20 cellular contexts compared by ENCODE assay signal in genomic region chr17:72063756-72064461, GRCh38. TPM values are rescaled to one million over a fixed set of nuclear protein-coding genes. Genes with fewer than 3 reads are reported as not detected.
A peak's percentile ranks its signal among the peaks of the same experiment; 100 is the strongest.
DNase-seq lines count a peak whose midpoint lies in the region; ATAC-seq and TF ChIP-seq lines count a peak whose summit lies in the region.
"Had no signal": no experiment of that assay in that cellular context is flagged by ENCODE, and none has a peak within 500 bp of the region (broad histone marks: within the 10 kb centered on the region; RNA-seq: fewer than 3 reads in every experiment).

No MANE protein-coding gene starts in this region.

- H3K27ac ChIP-seq in right cardiac atrium (ENCODE audit: low read length) (no peak overlapping the region), heart right ventricle (no peak overlapping the region), mesenchymal stem cell (ENCODE audit: low read length, poor library complexity, severe bottlenecking) (no peak overlapping the region)
- H3K27ac ChIP-seq: A549, SK-N-MC had no signal

- H3K4ac ChIP-seq in mesenchymal stem cell (ENCODE audit: low read depth in 1 of 2, low read length in 2 of 2): no peak overlapping the region

- H3K79me1 ChIP-seq in mesenchymal stem cell (replicated peaks; ENCODE audit: low read length, poor library complexity, severe bottlenecking): no peaks in the 10 kb centered on the region

- H2BK5ac ChIP-seq in mesenchymal stem cell (ENCODE audit: low read depth, low read length, poor library complexity, severe bottlenecking): no peak overlapping the region

- no peak overlapping the region for H3K4me3 ChIP-seq in right cardiac atrium (ENCODE audit: low read length)
- no peak overlapping the region for H3K4me3 ChIP-seq in heart right ventricle
- no peak overlapping the region for H3K4me3 ChIP-seq in epithelial cell of esophagus (ENCODE audit: low read length)
- H3K4me3 ChIP-seq in mesenchymal stem cell (ENCODE audit: insufficient read depth in 1 of 2, low read depth in 1 of 2, low read length in 2 of 2): no peak overlapping the region
- H3K4me3 ChIP-seq: A549, K562, SK-N-MC had no signal

- H3K4me1 ChIP-seq in right cardiac atrium (ENCODE audit: control insufficient read depth, insufficient read depth, low read length) (no peaks in the 10 kb centered on the region), heart right ventricle (no peaks in the 10 kb centered on the region), mesenchymal stem cell (ENCODE audit: control insufficient read depth, insufficient read depth, low read depth, low read length) (no peaks in the 10 kb centered on the region)
- H3K4me1 ChIP-seq: A549, BE2C had no signal

- TF ChIP-seq CTCF in heart right ventricle (IDR thresholded peaks at IDR 0.05): no peak
- no peak for TF ChIP-seq CTCF in epithelial cell of esophagus (IDR thresholded peaks at IDR 0.05; ENCODE audit: insufficient read depth, low read depth, low read length, missing control alignments)

- no peak overlapping the region for H2AFZ ChIP-seq in mesenchymal stem cell (ENCODE audit: low read depth, low read length)

- no peak overlapping the region for H3K9ac ChIP-seq in mesenchymal stem cell (ENCODE audit: low read length)

- DNase-seq in right cardiac atrium (no peak), heart right ventricle (no peak), epithelial cell of esophagus (ENCODE audit: low read depth) (peak; percentile 54), mesenchymal stem cell (no peak), NCI-H2171 treated with DMSO at 0.1 percent for 48 hours (lab: John Stamatoyannopoulos, UW) (no peak), Ammon's horn (ENCODE audit: low spot score) (no peak)
- DNase-seq: BE2C, H7, MM.1S, NCI-H1048, NCI-H1417 treated with DMSO at 0.1 percent for 48 hours, NCI-H226, NCI-H82, SHP77 had no signal

- no peak overlapping the region for H3K4me2 ChIP-seq in mesenchymal stem cell (ENCODE audit: low read length, poor library complexity, severe bottlenecking)
- H3K4me2 ChIP-seq: A549 had no signal

- 59% methylated on average over 4 of the region's 4 CpGs for WGBS in right cardiac atrium
- 61 to 64% methylated on average over 4 of the region's 4 CpGs for WGBS in heart right ventricle, 2 donors
- WGBS in mesenchymal stem cell: 89% methylated on average over 3 of the region's 4 CpGs

- no peak overlapping the region for H3K14ac ChIP-seq in mesenchymal stem cell (ENCODE audit: low read length in 2 of 2)

- no peaks in the 10 kb centered on the region for H3K27me3 ChIP-seq in right cardiac atrium (ENCODE audit: control insufficient read depth, insufficient read depth)
- peaks cover 0 to 6% (median 0%) of the 10 kb centered on the region in 7 donors for H3K27me3 ChIP-seq in heart right ventricle
- peaks cover 2 to 10% of the 10 kb centered on the region in 2 experiments for H3K27me3 ChIP-seq in mesenchymal stem cell (ENCODE audit: control insufficient read depth in 1 of 2, insufficient read depth in 1 of 2, low read length in 2 of 2)
- H3K27me3 ChIP-seq: BE2C had no signal

- ATAC-seq in right cardiac atrium: peak; percentile 26 to 32
- no peak for ATAC-seq in heart right ventricle
- ATAC-seq in HG03139 (IDR thresholded peaks at IDR 0.05; ENCODE audit: unreplicated experiment): no peak
- ATAC-seq: HepG2, K562 had no signal

- H2BK12ac ChIP-seq in mesenchymal stem cell (ENCODE audit: low read length in 2 of 2): no peak overlapping the region

- intact Hi-C loops in right cardiac atrium (cut with DNase I) (no loop called here), heart right ventricle (cut with DNase I) (no loop called here)

- no peak overlapping the region for H3K18ac ChIP-seq in mesenchymal stem cell (ENCODE audit: low read depth in 1 of 2, low read length in 2 of 2)

- H3K36me3 ChIP-seq in heart right ventricle (no peaks in the 10 kb centered on the region), mesenchymal stem cell (ENCODE audit: control insufficient read depth in 1 of 2, insufficient read depth in 2 of 2, low read depth in 1 of 2, low read length in 2 of 2) (no peaks in the 10 kb centered on the region)
- H3K36me3 ChIP-seq: BE2C had no signal

- H2BK15ac ChIP-seq in mesenchymal stem cell (ENCODE audit: low read depth, poor library complexity, severe bottlenecking): peak overlapping the region; percentile 13

- no peak overlapping the region for H3K23ac ChIP-seq in mesenchymal stem cell (ENCODE audit: low read length in 2 of 2)

- H2AK5ac ChIP-seq in mesenchymal stem cell (ENCODE audit: low read length, severe bottlenecking): no peak overlapping the region

- H4K91ac ChIP-seq in mesenchymal stem cell (ENCODE audit: low read length): no peak overlapping the region

- H3K9me3 ChIP-seq in right cardiac atrium (ENCODE audit: control insufficient read depth, low read length) (no peaks in the 10 kb centered on the region), heart right ventricle (no peaks in the 10 kb centered on the region), mesenchymal stem cell (ENCODE audit: control insufficient read depth, low read length) (no peaks in the 10 kb centered on the region)
- H3K9me3 ChIP-seq: A549, BE2C had no signal

- no peak overlapping the region for H2BK120ac ChIP-seq in mesenchymal stem cell (ENCODE audit: low read depth, low read length)

- H4K8ac ChIP-seq in mesenchymal stem cell (ENCODE audit: low read length): no peak overlapping the region

RNA-seq across cellular contexts. Expression of gene SOX9, which starts 56.9 kb away (rescaled TPM):
- total RNA-seq in right cardiac atrium (10 to 100 TPM; 10.5 to 23.5 (median 20.6) TPM), heart right ventricle (10 to 100 TPM in 8 of 10 donors, 1 to 10 TPM in 2; 7.9 to 25.7 (median 12.8) TPM)
- polyA plus RNA-seq in right cardiac atrium (12.5 TPM), heart right ventricle (10 to 100 TPM in 1 of 2 donors, 1 to 10 TPM in 1; 5.0 to 16.1 TPM)
- 7.6 TPM for polyA plus RNA-seq in mesenchymal stem cell (2013, experiment 1 of 2)
- polyA plus RNA-seq in mesenchymal stem cell (2013, experiment 2 of 2): 7.2 TPM
- total RNA-seq: OCI-LY7 had no signal
- polyA plus RNA-seq: K562 had no signal

Comparison
In these comparisons a context has a peak if more than half of its experiments do, and no peak if none do; other contexts are left out.
1. ATAC-seq: peak in right cardiac atrium (2 of 2); none in heart right ventricle (0 of 8) and HG03139 (single experiment).